1 cellular context compared by ENCODE assay signal in genomic region chr22:30200905-30201304, GRCh38.
A peak's percentile ranks its signal among the peaks of the same experiment; 100 is the strongest.
TF ChIP-seq lines count a peak whose summit lies in the region.

No MANE protein-coding gene starts in this region.

TF ChIP-seq in A549, 52 proteins besides CTCF, POLR2A, EP300 and RAD21:
- TF ChIP-seq HOXB5 (CRISPR knock-in tag; IDR thresholded peaks at IDR 0.05): peak; percentile 52
- TF ChIP-seq EHF (CRISPR knock-in tag; IDR thresholded peaks at IDR 0.05): 0 out of 2 replicates have a peak, but pooled peaks have one; percentile 27
